1 cellular context compared by ENCODE assay signal in genomic region chr13:75699717-75700116, GRCh38.
TF ChIP-seq lines count a peak whose summit lies in the region.

No MANE protein-coding gene starts in this region.

TF ChIP-seq in H1, 55 proteins besides CTCF, POLR2A, EP300 and RAD21:
- TF ChIP-seq POU5F1 (IDR thresholded peaks at IDR 0.05; ENCODE audit: low read depth, low read length), result 0 out of 2 replicates have a peak, but pooled peaks have one; percentile 16
- TF ChIP-seq TEAD4 (IDR thresholded peaks at IDR 0.05; ENCODE audit: low read depth, low read length), result peak; percentile 54; the same call in 1 of the 2 replicates
- 0 out of 2 replicates have a peak, but pooled peaks have one; percentile 35 for TF ChIP-seq YY1 (IDR thresholded peaks at IDR 0.05; ENCODE audit: low read depth, low read length)
- peak; percentile 43; the same call in 1 of the 2 replicates for TF ChIP-seq SP1 (IDR thresholded peaks at IDR 0.05; ENCODE audit: low read depth, low read length)
